30 cellular contexts compared by ENCODE assay signal in the genomic region with DNA sequence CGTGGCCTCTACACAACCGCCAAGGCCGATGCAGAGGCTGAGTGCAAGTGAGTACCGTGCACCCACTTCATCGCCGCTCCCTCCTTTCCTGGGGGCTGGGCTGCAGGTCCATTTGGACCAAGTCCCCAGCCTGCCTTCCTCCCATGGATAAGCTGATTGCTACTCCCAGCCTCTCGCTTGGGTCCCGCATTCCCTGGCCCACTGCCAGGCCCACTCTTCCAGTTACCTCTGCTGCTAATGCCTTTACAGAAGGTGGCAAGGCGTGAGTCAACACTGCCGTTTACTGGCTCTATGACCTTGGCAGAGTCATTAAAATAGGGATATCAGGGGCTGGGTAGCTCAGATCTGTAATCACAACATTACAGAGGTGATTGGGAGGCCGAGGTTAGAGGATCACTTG. TPM values are rescaled to one million over a fixed set of nuclear protein-coding genes. Genes with fewer than 3 reads are reported as not detected.
DNase-seq lines count a peak whose midpoint lies in the region; ATAC-seq and TF ChIP-seq lines count a peak whose summit lies in the region.
"Had no signal": no experiment of that assay in that cellular context is flagged by ENCODE, and none has a peak within 500 bp of the region (broad histone marks: within the 10 kb centered on the region; RNA-seq: fewer than 3 reads in every experiment).

No MANE protein-coding gene starts in this region.

- 47 to 63% methylated on average over 9 to 11 of the region's 11 CpGs for WGBS in body of pancreas, 2 donors

- peaks cover 85% of the 10 kb centered on the region for H3K36me3 Mint-ChIP-seq in CD8-positive, alpha-beta T cell
- H3K36me3 Mint-ChIP-seq in osteocyte (ENCODE audit: unreplicated experiment), result peaks cover 30% of the 10 kb centered on the region

- H3K4me3 Mint-ChIP-seq in CD8-positive, alpha-beta T cell, result no peak overlapping the region
- H3K4me3 Mint-ChIP-seq in osteocyte (ENCODE audit: unreplicated experiment), result no peak overlapping the region
- H3K4me3 Mint-ChIP-seq: activated CD8-positive, alpha-beta T cell treated with anti-CD3 and anti-CD28 coated beads for 36 hours; activated naive CD8-positive, alpha-beta T cell; endodermal cell; GM23338; stimulated activated naive CD8-positive, alpha-beta T cell treated with anti-CD3 and anti-CD28 coated beads, Interleukin-15, amount 100 ng/mL, for 72 hours; T-helper 1 cell treated with Interleukin-12 subunit alpha and Interleukin-12 subunit beta and Interleukin-4 antibody, amounts not matched to agents 30 μg/mL and 1 μg/mL, for 36 hours had no signal

- no peak for ATAC-seq in CD8-positive, alpha-beta T cell
- peak; percentile 62 for ATAC-seq in body of pancreas
- no peak for ATAC-seq in PC-3
- no peak for ATAC-seq in GM18505 (IDR thresholded peaks at IDR 0.05; ENCODE audit: unreplicated experiment)
- ATAC-seq: activated CD8-positive, alpha-beta T cell treated with anti-CD3 and anti-CD28 coated beads for 36 hours; esophagus mucosa; GM23338; HepG2; stimulated activated naive CD8-positive, alpha-beta T cell treated with anti-CD3 and anti-CD28 coated beads, Interleukin-15, amount 100 ng/mL, for 72 hours had no signal

- H3K4me3 ChIP-seq in CD8-positive, alpha-beta T cell (ENCODE audit: low read depth, low read length), result no peak overlapping the region
- no peak overlapping the region for H3K4me3 ChIP-seq in HEK293 (ENCODE audit: low read depth, low read length)
- no peak overlapping the region for H3K4me3 ChIP-seq in body of pancreas
- H3K4me3 ChIP-seq in PC-3 (ENCODE audit: low read length), result no peak overlapping the region
- H3K4me3 ChIP-seq: cardiac muscle cell, GM23338, heart right ventricle, prostate gland had no signal

- no peak overlapping the region for H2AFZ ChIP-seq in PC-3 (ENCODE audit: low read length)
- H2AFZ ChIP-seq: GM23338 had no signal

- no peak overlapping the region for H3K27ac ChIP-seq in CD8-positive, alpha-beta T cell (ENCODE audit: low read depth, low read length)
- H3K27ac ChIP-seq in HEK293 (ENCODE audit: extremely low read depth, low read depth, low read length) (no peak overlapping the region), body of pancreas (no peak overlapping the region), PC-3 (ENCODE audit: low read length) (no peak overlapping the region)
- H3K27ac ChIP-seq: cardiac muscle cell, heart right ventricle, neutrophil, prostate gland had no signal

- no peaks in the 10 kb centered on the region for H3K9me3 ChIP-seq in CD8-positive, alpha-beta T cell (ENCODE audit: low read length)
- H3K9me3 ChIP-seq in HEK293 (ENCODE audit: control insufficient read depth, insufficient read depth, low read depth, low read length) (no peaks in the 10 kb centered on the region), body of pancreas (no peaks in the 10 kb centered on the region), PC-3 (ENCODE audit: low read length) (no peaks in the 10 kb centered on the region)
- H3K9me3 ChIP-seq: heart right ventricle, neutrophil, prostate gland, SK-N-SH had no signal

- H4K20me1 ChIP-seq in PC-3 (ENCODE audit: low read length), result no peaks in the 10 kb centered on the region

- H3K9me2 ChIP-seq in PC-3 (replicated peaks; ENCODE audit: low read length), result no peaks in the 10 kb centered on the region
- H3K9me2 ChIP-seq: SK-N-SH had no signal

- POLR2A ChIA-PET in CD8-positive, alpha-beta T cell (lab: Charles Lee), result no interaction called here
- POLR2A ChIA-PET in HEK293 (lab: Yijun Ruan, JAX) (interaction anchor here (0.6 kb wide), 1 partner anchor 788 kb away, joined by 11 read pairs; no protein-coding TSS in a partner anchor), PC-3 (lab: Charles Lee; ENCODE audit: unreplicated experiment) (no interaction called here)

- BruUV-seq in PC-3 (replicated peaks; lab: Mats Ljungman, UMichigan), result no TSS peak

- H3K9me3 Mint-ChIP-seq in CD8-positive, alpha-beta T cell, result no peaks in the 10 kb centered on the region
- H3K9me3 Mint-ChIP-seq in osteocyte (ENCODE audit: unreplicated experiment), result no peaks in the 10 kb centered on the region
- H3K9me3 Mint-ChIP-seq: activated CD8-positive, alpha-beta T cell treated with anti-CD3 and anti-CD28 coated beads for 36 hours; endodermal cell; GM23338; stimulated activated naive CD8-positive, alpha-beta T cell treated with anti-CD3 and anti-CD28 coated beads, Interleukin-15, amount 100 ng/mL, for 72 hours; T-helper 1 cell treated with Interleukin-12 subunit alpha and Interleukin-12 subunit beta and Interleukin-4 antibody, amounts not matched to agents 30 μg/mL and 1 μg/mL, for 36 hours had no signal

- H3K36me3 ChIP-seq in CD8-positive, alpha-beta T cell (ENCODE audit: insufficient read depth, low read length), result peaks cover 40% of the 10 kb centered on the region
- H3K36me3 ChIP-seq in HEK293 (ENCODE audit: control insufficient read depth in 2 of 2, insufficient read depth in 1 of 2, low read length in 2 of 2), result peaks cover 0 to 43% of the 10 kb centered on the region in 2 experiments; a peak in 2 of 3 replicates
- H3K36me3 ChIP-seq in body of pancreas (replicated peaks in 1 of 2; ENCODE audit: insufficient read depth in 1 of 2, low read depth in 2 of 2), result peaks cover 11 to 20% of the 10 kb centered on the region in 2 donors
- no peaks in the 10 kb centered on the region for H3K36me3 ChIP-seq in PC-3 (ENCODE audit: low read depth, low read length)

- no peak overlapping the region for H3K9ac ChIP-seq in PC-3 (ENCODE audit: low read length)
- H3K9ac ChIP-seq: SK-N-SH had no signal

- H3K4me1 Mint-ChIP-seq in CD8-positive, alpha-beta T cell (ENCODE audit: low read depth), result no peaks in the 10 kb centered on the region
- H3K4me1 Mint-ChIP-seq in osteocyte (ENCODE audit: unreplicated experiment), result peaks cover 22% of the 10 kb centered on the region
- H3K4me1 Mint-ChIP-seq: endodermal cell; GM23338; stimulated activated naive CD8-positive, alpha-beta T cell treated with anti-CD3 and anti-CD28 coated beads, Interleukin-15, amount 100 ng/mL, for 72 hours had no signal

- H3K79me2 ChIP-seq in PC-3 (ENCODE audit: low read length), result no peaks in the 10 kb centered on the region

- no peaks in the 10 kb centered on the region for H3K4me1 ChIP-seq in CD8-positive, alpha-beta T cell (ENCODE audit: insufficient read depth, low read length)
- H3K4me1 ChIP-seq in HEK293 (ENCODE audit: control insufficient read depth, insufficient read depth, low read length) (no peaks in the 10 kb centered on the region), body of pancreas (peaks cover 9% of the 10 kb centered on the region), PC-3 (ENCODE audit: insufficient read depth, low read length) (peaks cover 10% of the 10 kb centered on the region)
- H3K4me1 ChIP-seq: heart right ventricle, prostate gland had no signal

- H3F3A ChIP-seq in PC-3 (ENCODE audit: low read length, unreplicated experiment), result no peaks in the 10 kb centered on the region

- TF ChIP-seq POLR2A in body of pancreas (IDR thresholded peaks at IDR 0.05), result no peak
- TF ChIP-seq POLR2A in GM18505 (IDR thresholded peaks at IDR 0.05; ENCODE audit: borderline replicate concordance, extremely low read depth, insufficient read depth, insufficient read length), result no peak

- no peak for TF ChIP-seq CTCF in CD8-positive, alpha-beta T cell (IDR thresholded peaks at IDR 0.05)
- TF ChIP-seq CTCF in HEK293 (tag by site-specific recombination; IDR thresholded peaks at IDR 0.05) (no peak), body of pancreas (IDR thresholded peaks at IDR 0.05) (no peak), osteocyte (IDR thresholded peaks at IDR 0.05) (no peak), PC-3 (conservative IDR thresholded peaks at IDR 0.05; ENCODE audit: low read depth, low read length) (no peak)

- H3K4me2 ChIP-seq in PC-3 (ENCODE audit: low read length), result no peak overlapping the region
- H3K4me2 ChIP-seq: GM23338, SK-N-SH had no signal

- DNase-seq in CD8-positive, alpha-beta T cell, result no peak
- peak; percentile 49 to 68 (median 54) for DNase-seq in body of pancreas
- no peak for DNase-seq in osteocyte (ENCODE audit: extremely low spot score, unreplicated experiment)
- no peak for DNase-seq in PC-3
- no peak for DNase-seq in RKO (ENCODE audit: low spot score)
- DNase-seq: activated CD8-positive, alpha-beta T cell treated with anti-CD3 and anti-CD28 coated beads for 36 hours; anterior cingulate cortex; cortex of kidney; DMS79; endodermal cell; foreskin fibroblast; GF-D8; mesendoderm; NCI-H1092; NCI-H187; NCI-H526; SK-N-SH; stimulated activated naive CD8-positive, alpha-beta T cell treated with anti-CD3 and anti-CD28 coated beads, Interleukin-15, amount 100 ng/mL, for 72 hours; trophoblast cell had no signal

- peak overlapping the region; percentile 22 for H3K27ac Mint-ChIP-seq in CD8-positive, alpha-beta T cell
- peak overlapping the region; percentile 64 for H3K27ac Mint-ChIP-seq in osteocyte (ENCODE audit: unreplicated experiment)
- H3K27ac Mint-ChIP-seq: activated CD8-positive, alpha-beta T cell treated with anti-CD3 and anti-CD28 coated beads for 36 hours; activated naive CD8-positive, alpha-beta T cell; endodermal cell; GM23338; T-helper 1 cell treated with Interleukin-12 subunit alpha and Interleukin-12 subunit beta and Interleukin-4 antibody, amounts not matched to agents 30 μg/mL and 1 μg/mL, for 36 hours had no signal

- no peaks in the 10 kb centered on the region for H3K27me3 ChIP-seq in CD8-positive, alpha-beta T cell (ENCODE audit: insufficient read depth, low read length)
- H3K27me3 ChIP-seq in body of pancreas, result no peaks in the 10 kb centered on the region
- no peaks in the 10 kb centered on the region for H3K27me3 ChIP-seq in PC-3 (ENCODE audit: low read length)
- H3K27me3 ChIP-seq: cardiac muscle cell, heart right ventricle, neutrophil had no signal

- intact Hi-C loops in CD8-positive, alpha-beta T cell (cut with DNase I, micrococcal nuclease), result no loop called here
- intact Hi-C loops in body of pancreas (cut with DNase I), result no loop called here
- intact Hi-C loops in PC-3 (cut with micrococcal nuclease), result no loop called here

- no peaks in the 10 kb centered on the region for H3K27me3 Mint-ChIP-seq in CD8-positive, alpha-beta T cell (ENCODE audit: low read depth)
- H3K27me3 Mint-ChIP-seq in osteocyte (ENCODE audit: unreplicated experiment), result no peaks in the 10 kb centered on the region
- H3K27me3 Mint-ChIP-seq: activated CD8-positive, alpha-beta T cell treated with anti-CD3 and anti-CD28 coated beads for 36 hours; activated naive CD8-positive, alpha-beta T cell; stimulated activated naive CD8-positive, alpha-beta T cell treated with anti-CD3 and anti-CD28 coated beads, Interleukin-15, amount 100 ng/mL, for 72 hours had no signal

- CTCF ChIA-PET in CD8-positive, alpha-beta T cell (lab: Charles Lee), result no interaction called here
- CTCF ChIA-PET in HEK293 (lab: Yijun Ruan, JAX) (no interaction called here), PC-3 (lab: Charles Lee) (no interaction called here)

RNA-seq across cellular contexts. Expression of gene SULT1A2, which starts 11.2 kb away (rescaled TPM):
- total RNA-seq in CD8-positive, alpha-beta T cell, result under 1 TPM; 0.43 to 0.53 TPM
- total RNA-seq in body of pancreas (1 to 10 TPM; 1.3 to 2.3 TPM), osteocyte (0.51 TPM in 1 of 2 replicates, not detected in the other), PC-3 (2014; rRNA removed) (0.17 TPM in 1 of 2 replicates, not detected in the other)

RNA-seq across cellular contexts. Expression of gene SULT1A1, which starts 24.2 kb away (rescaled TPM):
- total RNA-seq in CD8-positive, alpha-beta T cell, result 1 to 10 TPM; 9.9 to 10.0 TPM
- 10 to 100 TPM; 26.7 to 35.6 TPM for total RNA-seq in body of pancreas
- total RNA-seq in osteocyte, result 10.4 and 11.4 TPM in 2 replicates
- 2.9 and 4.7 TPM in 2 replicates for total RNA-seq in PC-3 (2014; rRNA removed)

RNA-seq across cellular contexts. Expression of gene SGF29, which starts 32.0 kb away (rescaled TPM):
- 10 to 100 TPM; 41.1 to 44.5 TPM for total RNA-seq in CD8-positive, alpha-beta T cell
- total RNA-seq in body of pancreas (10 to 100 TPM; 25.2 to 30.7 TPM), osteocyte (20.4 and 29.7 TPM in 2 replicates), PC-3 (2014; rRNA removed) (22.3 and 25.9 TPM in 2 replicates)

RNA-seq across cellular contexts. Expression of gene NUPR1, which starts 46.9 kb away (rescaled TPM):
- not detected for total RNA-seq in CD8-positive, alpha-beta T cell
- 10 to 100 TPM; 32.0 to 92.4 TPM for total RNA-seq in body of pancreas
- total RNA-seq in osteocyte, result 124 and 138 TPM in 2 replicates
- total RNA-seq in PC-3 (2014; rRNA removed), result 9.2 and 16.5 TPM in 2 replicates
- total RNA-seq: activated CD8-positive, alpha-beta T cell treated with anti-CD3 and anti-CD28 coated beads for 36 hours; cardiac muscle cell; endodermal cell had no signal

RNA-seq across cellular contexts. Expression of gene NPIPB8, which starts 52.2 kb away (rescaled TPM):
- 1 to 10 TPM in 1 of 2 experiments, under 1 TPM in 1; 0.69 to 1.7 TPM for total RNA-seq in CD8-positive, alpha-beta T cell
- total RNA-seq in body of pancreas, result under 1 TPM in 1 of 2 donors, not detected in 1; 0.52 TPM
- total RNA-seq in osteocyte, result not detected in 2 replicates
- 1.1 TPM in 1 of 2 replicates, not detected in the other for total RNA-seq in PC-3 (2014; rRNA removed)
- total RNA-seq: activated CD8-positive, alpha-beta T cell treated with anti-CD3 and anti-CD28 coated beads for 36 hours; cardiac muscle cell had no signal

Comparison
In these comparisons a context has a peak if more than half of its experiments do, and no peak if none do; other contexts are left out.
1. DNase-seq: peak in body of pancreas (4 of 4); none in CD8-positive, alpha-beta T cell (0 of 7), osteocyte (single experiment), PC-3 (single experiment) and RKO (single experiment).